8 cellular contexts compared by ENCODE assay signal in the genomic region with DNA sequence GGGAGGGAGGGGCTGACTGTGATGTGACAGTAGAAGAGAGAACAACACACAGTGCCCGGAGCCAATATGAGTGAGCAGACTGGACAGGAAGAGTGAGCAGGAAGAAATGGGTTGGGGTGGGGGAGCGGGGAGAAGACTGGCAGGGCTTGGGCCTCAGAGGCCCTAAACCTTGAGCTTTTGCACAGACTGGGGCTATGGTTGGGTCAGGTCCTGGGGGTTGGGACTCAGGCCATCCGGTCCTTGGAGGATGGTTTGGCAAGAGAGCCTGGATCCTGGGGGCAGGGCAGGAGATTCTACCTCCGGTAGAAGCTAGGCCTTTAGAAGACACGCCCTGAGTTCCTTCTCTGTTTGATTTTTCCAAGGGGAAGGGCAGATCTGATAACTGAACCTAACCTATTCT. TPM values are rescaled to one million over a fixed set of nuclear protein-coding genes. Genes with fewer than 3 reads are reported as not detected.
DNase-seq lines count a peak whose midpoint lies in the region; ATAC-seq and TF ChIP-seq lines count a peak whose summit lies in the region.

No MANE protein-coding gene starts in this region.

- H3K9me3 ChIP-seq in SJCRH30 (replicated peaks) (no peaks in the 10 kb centered on the region), prostate gland (no peaks in the 10 kb centered on the region)

- no peak for TF ChIP-seq POLR2A in prostate gland (IDR thresholded peaks at IDR 0.05)

- TF ChIP-seq CTCF in GM06990 (IDR thresholded peaks at IDR 0.05; ENCODE audit: insufficient read depth, low read length, poor library complexity, severe bottlenecking) (no peak), prostate gland (IDR thresholded peaks at IDR 0.05) (no peak)

- H3K4me3 ChIP-seq in GM06990 (replicated peaks; ENCODE audit: low read depth, low read length) (peak overlapping the region; percentile 91), SJCRH30 (peak overlapping the region; percentile 84), prostate gland (peak overlapping the region; percentile 56 to 95)

- WGBS in prostate gland = 29% methylated on average over 5 of the region's 5 CpGs

- DNase-seq in GM06990 (ENCODE audit: extremely low read depth, insufficient read length) (no peak), SJCRH30 (no peak), prostate gland (ENCODE audit: low spot score) (no peak), NCI-H2081 treated with DMSO at 0.1 percent for 48 hours (lab: John Stamatoyannopoulos, UW) (no peak), HCEC 1CT (no peak), 8988T (no peak)
- no peak for DNase-seq in stimulated activated CD4-positive, alpha-beta T cell treated with anti-CD3 and anti-CD28 coated beads, Interleukin-4, amount 100 ng/mL, for 24 hours

- ATAC-seq in esophagus mucosa = peak; percentile 20

- intact Hi-C loops in prostate gland (cut with DNase I) = loop anchor here (5.0 kb wide), 2 partner anchors 39 to 79 kb away; a partner anchor contains a TSS

- H3K36me3 ChIP-seq in GM06990 (ENCODE audit: control insufficient read depth, insufficient read depth, low read length) (peaks cover 9% of the 10 kb centered on the region), SJCRH30 (no peaks in the 10 kb centered on the region), prostate gland (no peaks in the 10 kb centered on the region)

- no peak overlapping the region for H3K27ac ChIP-seq in SJCRH30
- H3K27ac ChIP-seq in prostate gland = peak overlapping the region; percentile 88 to 96

- H3K4me1 ChIP-seq in SJCRH30 (no peaks in the 10 kb centered on the region; the same call in 1 of the 2 replicates), prostate gland (replicated peaks) (peaks cover 18% of the 10 kb centered on the region)

- H3K27me3 ChIP-seq in GM06990 (replicated peaks; ENCODE audit: control insufficient read depth, insufficient read depth, low read length) (no peaks in the 10 kb centered on the region), SJCRH30 (no peaks in the 10 kb centered on the region), prostate gland (replicated peaks; ENCODE audit: insufficient read depth) (no peaks in the 10 kb centered on the region)

RNA-seq across cellular contexts. Expression of a gene that starts 1.1 kb away (rescaled TPM):
- total RNA-seq in SJCRH30 (2014; rRNA removed; shearing (Covaris generic)) = 3.7 and 3.9 TPM in 2 replicates
- total RNA-seq in esophagus mucosa = 23.8 TPM
- 10 to 100 TPM; 13.6 to 40.2 TPM for total RNA-seq in prostate gland

RNA-seq across cellular contexts. Expression of a gene that starts 10.9 kb away (rescaled TPM):
- not detected in 2 replicates for total RNA-seq in SJCRH30 (2014; rRNA removed; shearing (Covaris generic))
- total RNA-seq in esophagus mucosa (not detected), prostate gland (1 to 10 TPM; 2.5 to 8.4 TPM)

RNA-seq across cellular contexts. Expression of a gene that starts 11.3 kb away (rescaled TPM):
- total RNA-seq in SJCRH30 (2014; rRNA removed; shearing (Covaris generic)) = 24.2 and 32.7 TPM in 2 replicates
- total RNA-seq in esophagus mucosa (95.4 TPM), prostate gland (10 to 100 TPM; 59.5 to 88.9 TPM)

RNA-seq across cellular contexts. Expression of a gene that starts 18.8 kb away (rescaled TPM):
- total RNA-seq in SJCRH30 (2014; rRNA removed; shearing (Covaris generic)) = 36.8 and 39.1 TPM in 2 replicates
- total RNA-seq in esophagus mucosa (65.7 TPM), prostate gland (10 to 100 TPM; 54.2 to 72.0 TPM)

RNA-seq across cellular contexts. Expression of a gene that starts 35.5 kb away (rescaled TPM):
- total RNA-seq in SJCRH30 (2014; rRNA removed; shearing (Covaris generic)) = 124 and 129 TPM in 2 replicates
- total RNA-seq in esophagus mucosa (1.5 TPM), prostate gland (10 to 100 TPM in 1 of 2 donors, 1 to 10 TPM in 1; 9.7 to 10.2 TPM)
